Comparison of ENCODE assay signal across 1 cellular context in genomic region chr3:172189987-172190603, GRCh38.
TF ChIP-seq lines count a peak whose summit lies in the region.

No MANE protein-coding gene starts in this region.

TF ChIP-seq in IMR-90, 13 proteins besides CTCF, POLR2A, EP300 and RAD21:
- TF ChIP-seq RFX5 (IDR thresholded peaks at IDR 0.05; ENCODE audit: low read depth, low read length) (no peak), CHD1 (IDR thresholded peaks at IDR 0.05; ENCODE audit: low read depth, low read length) (no peak), RCOR1 (IDR thresholded peaks at IDR 0.05; ENCODE audit: insufficient replicate concordance, low read length) (no peak), MAFK (IDR thresholded peaks at IDR 0.05; ENCODE audit: low read depth, low read length) (no peak), SMC3 (IDR thresholded peaks at IDR 0.05; ENCODE audit: low read depth, low read length) (no peak), BHLHE40 (IDR thresholded peaks at IDR 0.05; ENCODE audit: low read depth, low read length) (no peak), CEBPB (IDR thresholded peaks at IDR 0.05; ENCODE audit: low read depth, low read length) (peak; percentile 74), MXI1 (IDR thresholded peaks at IDR 0.05; ENCODE audit: borderline replicate concordance, low read depth, low read length) (no peak), MAZ (IDR thresholded peaks at IDR 0.05; ENCODE audit: borderline replicate concordance, low read depth, low read length) (no peak), NFE2L2 (IDR thresholded peaks at IDR 0.05; ENCODE audit: low read depth, low read length) (no peak), FOS (IDR thresholded peaks at IDR 0.05; ENCODE audit: low read depth, low read length) (0 out of 2 replicates have a peak, but pooled peaks have one; percentile 18)
- TF ChIP-seq, protein P1, sequence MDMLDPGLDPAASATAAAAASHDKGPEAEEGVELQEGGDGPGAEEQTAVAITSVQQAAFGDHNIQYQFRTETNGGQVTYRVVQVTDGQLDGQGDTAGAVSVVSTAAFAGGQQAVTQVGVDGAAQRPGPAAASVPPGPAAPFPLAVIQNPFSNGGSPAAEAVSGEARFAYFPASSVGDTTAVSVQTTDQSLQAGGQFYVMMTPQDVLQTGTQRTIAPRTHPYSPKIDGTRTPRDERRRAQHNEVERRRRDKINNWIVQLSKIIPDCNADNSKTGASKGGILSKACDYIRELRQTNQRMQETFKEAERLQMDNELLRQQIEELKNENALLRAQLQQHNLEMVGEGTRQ (IDR thresholded peaks at IDR 0.05; ENCODE audit: low read depth, low read length) = no peak
- TF ChIP-seq, protein P2, sequence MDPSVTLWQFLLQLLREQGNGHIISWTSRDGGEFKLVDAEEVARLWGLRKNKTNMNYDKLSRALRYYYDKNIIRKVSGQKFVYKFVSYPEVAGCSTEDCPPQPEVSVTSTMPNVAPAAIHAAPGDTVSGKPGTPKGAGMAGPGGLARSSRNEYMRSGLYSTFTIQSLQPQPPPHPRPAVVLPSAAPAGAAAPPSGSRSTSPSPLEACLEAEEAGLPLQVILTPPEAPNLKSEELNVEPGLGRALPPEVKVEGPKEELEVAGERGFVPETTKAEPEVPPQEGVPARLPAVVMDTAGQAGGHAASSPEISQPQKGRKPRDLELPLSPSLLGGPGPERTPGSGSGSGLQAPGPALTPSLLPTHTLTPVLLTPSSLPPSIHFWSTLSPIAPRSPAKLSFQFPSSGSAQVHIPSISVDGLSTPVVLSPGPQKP (IDR thresholded peaks at IDR 0.05; ENCODE audit: borderline replicate concordance, low read depth, low read length) = no peak
